Comparison of ENCODE assay signal across 26 cellular contexts in genomic region chr12:123038486-123038885, GRCh38.
"Had no signal": no experiment of that assay in that cellular context is flagged by ENCODE, and none has a peak within 500 bp of the region (broad histone marks: within the 10 kb centered on the region; RNA-seq: fewer than 3 reads in every experiment).

No MANE protein-coding gene starts in this region.

- H3K36me3 Mint-ChIP-seq: activated CD4-positive, alpha-beta memory T cell treated with anti-CD3 and anti-CD28 coated beads for 36 hours had no signal

- H3K27ac Mint-ChIP-seq: activated B cell treated with CpG ODN at 0.5 μM for 24 hours; activated CD4-positive, alpha-beta memory T cell treated with anti-CD3 and anti-CD28 coated beads for 36 hours; activated naive CD8-positive, alpha-beta T cell treated with anti-CD3 and anti-CD28 coated beads for 36 hours; activated T-cell treated with anti-CD3 and anti-CD28 coated beads, Interleukin-2, amount 50 U/mL, for 72 hours; activated T-helper 17 cell treated with anti-CD3 and anti-CD28 coated beads, Interleukin-2, amount 50 U/mL, for 72 hours; T-cell; T-helper 17 cell had no signal

- H3K27me3 ChIP-seq: cardiac muscle cell had no signal

- H3K36me3 ChIP-seq: cardiac muscle cell had no signal

- H3K4me3 Mint-ChIP-seq: activated B cell treated with CpG ODN at 0.5 μM for 24 hours; activated CD4-positive, alpha-beta memory T cell treated with anti-CD3 and anti-CD28 coated beads for 36 hours; activated naive CD8-positive, alpha-beta T cell treated with anti-CD3 and anti-CD28 coated beads for 36 hours; activated T-cell treated with anti-CD3 and anti-CD28 coated beads, Interleukin-2, amount 50 U/mL, for 72 hours; activated T-helper 17 cell treated with anti-CD3 and anti-CD28 coated beads, Interleukin-2, amount 50 U/mL, for 72 hours; T-cell; T-helper 17 cell had no signal

- H3K27ac ChIP-seq: cardiac muscle cell, VCaP had no signal

- H3K9me3 Mint-ChIP-seq: activated B cell treated with CpG ODN at 0.5 μM for 24 hours; activated CD4-positive, alpha-beta memory T cell treated with anti-CD3 and anti-CD28 coated beads for 36 hours; activated naive CD8-positive, alpha-beta T cell treated with anti-CD3 and anti-CD28 coated beads for 36 hours; activated T-cell treated with anti-CD3 and anti-CD28 coated beads, Interleukin-2, amount 50 U/mL, for 72 hours; activated T-helper 17 cell treated with anti-CD3 and anti-CD28 coated beads, Interleukin-2, amount 50 U/mL, for 72 hours; T-cell had no signal

- H3K27me3 Mint-ChIP-seq: activated B cell treated with CpG ODN at 0.5 μM for 24 hours; activated CD4-positive, alpha-beta memory T cell treated with anti-CD3 and anti-CD28 coated beads for 36 hours; activated naive CD8-positive, alpha-beta T cell treated with anti-CD3 and anti-CD28 coated beads for 36 hours; activated T-helper 17 cell treated with anti-CD3 and anti-CD28 coated beads, Interleukin-2, amount 50 U/mL, for 72 hours; T-cell; T-helper 17 cell had no signal

- H3K4me3 ChIP-seq: cardiac muscle cell had no signal

- DNase-seq: activated B cell treated with CpG ODN at 0.5 μM for 24 hours; activated CD4-positive, alpha-beta memory T cell treated with anti-CD3 and anti-CD28 coated beads for 36 hours; activated CD4-positive, alpha-beta T cell treated with anti-CD3 and anti-CD28 coated beads for 4 hours; activated CD4-positive, alpha-beta T cell treated with anti-CD3 and anti-CD28 coated beads, Interleukin-2, amount 50 U/mL, for 1 hour; activated CD4-positive, CD25-positive, alpha-beta regulatory T cell treated with anti-CD3 and anti-CD28 coated beads, Interleukin-2, amount 50 U/mL, for 72 hours; activated effector memory CD4-positive, alpha-beta T cell treated with anti-CD3 and anti-CD28 coated beads, Interleukin-2, amount 50 U/mL, for 16 hours; activated naive CD4-positive, alpha-beta T cell; activated naive CD4-positive, alpha-beta T cell treated with anti-CD3 and anti-CD28 coated beads, Interleukin-2, amount 50 U/mL, for 16 hours; activated naive CD8-positive, alpha-beta T cell treated with anti-CD3 and anti-CD28 coated beads for 36 hours; activated T-cell treated with anti-CD3 and anti-CD28 coated beads, Interleukin-2, amount 50 U/mL, for 1 hour; activated T-cell treated with anti-CD3 and anti-CD28 coated beads, Interleukin-2, amount 50 U/mL, for 72 hours; amniotic stem cell; NCI-H1092 treated with DMSO at 0.1 percent for 48 hours; NCI-H187; NCI-H2029 treated with DMSO at 0.1 percent for 48 hours; NCI-H2107; NCI-H526 treated with DMSO at 0.1 percent for 48 hours; NCI-H774; OCI-M1; SIG-M5; T-cell; T-helper 17 cell; T-helper 9 cell had no signal
